ENCODE assay signal across 18 cellular contexts in genomic region chr3:149635396-149635795, GRCh38.
"Had no signal": no experiment of that assay in that cellular context is flagged by ENCODE, and none has a peak within 500 bp of the region (broad histone marks: within the 10 kb centered on the region; RNA-seq: fewer than 3 reads in every experiment).

No MANE protein-coding gene starts in this region.

- ATAC-seq: Right ventricle myocardium inferior had no signal

- H3K27me3 ChIP-seq: Peyer's patch, SJCRH30 had no signal

- H3K4me3 ChIP-seq: Peyer's patch, SJCRH30 had no signal

- H3K27ac ChIP-seq: KMS-11, Peyer's patch, SJCRH30 had no signal

- H3K9me3 ChIP-seq: Peyer's patch, SJCRH30 had no signal

- H3K4me1 ChIP-seq: SJCRH30 had no signal

- H3K9ac ChIP-seq: KMS-11 had no signal

- H3K36me3 ChIP-seq: Peyer's patch had no signal

- H3K4me2 ChIP-seq: KMS-11 had no signal

- DNase-seq: Kasumi-1, MM.1S, NCI-H1092 treated with DMSO at 0.1 percent for 48 hours, NCI-H1417, NCI-H1436 treated with DMSO at 0.1 percent for 48 hours, NCI-H1694 treated with DMSO at 0.1 percent for 48 hours, NCI-H1930, NCI-H2081, NCI-H2107, NCI-H2227 treated with DMSO at 0.1 percent for 48 hours, NCI-H524, NCI-H69, NCI-H774, Peyer's patch, SHP77 treated with DMSO at 0.1 percent for 48 hours, SJCRH30 had no signal
